ENCODE assay signal across 28 cellular contexts in genomic region chr2:120317180-120317533, GRCh38. TPM values are rescaled to one million over a fixed set of nuclear protein-coding genes. Genes with fewer than 3 reads are reported as not detected.
"Had no signal": no experiment of that assay in that cellular context is flagged by ENCODE, and none has a peak within 500 bp of the region (broad histone marks: within the 10 kb centered on the region; RNA-seq: fewer than 3 reads in every experiment).

No MANE protein-coding gene starts in this region.

- DNase-seq: activated CD4-positive, alpha-beta T cell treated with anti-CD3 and anti-CD28 coated beads for 36 hours; activated CD4-positive, CD25-positive, alpha-beta regulatory T cell; activated CD8-positive, alpha-beta memory T cell treated with anti-CD3 and anti-CD28 coated beads, Interleukin-2, amount 50 U/mL, for 4 hours; activated CD8-positive, alpha-beta T cell treated with anti-CD3 and anti-CD28 coated beads for 36 hours; activated effector memory CD4-positive, alpha-beta T cell treated with Interleukin-2 at 50 U/mL for 16 hours; activated naive CD4-positive, alpha-beta T cell; activated T-cell treated with anti-CD3 and anti-CD28 coated beads, Interleukin-2, amount 50 U/mL, for 72 hours; amygdala; cerebellar nuclear complex; Karpas-422; MM.1S; NCI-H1105 treated with DMSO at 0.1 percent for 48 hours; NCI-H1436 treated with DMSO at 0.1 percent for 48 hours; NCI-H187; NCI-H2081; NCI-H226; NCI-H526; NCI-H82; Right ventricle myocardium superior; RPMI8226; SJCRH30; SK-N-SH; T-helper 1 cell had no signal

- H3K9me3 ChIP-seq: SJCRH30, SK-N-SH had no signal

- H3K36me3 ChIP-seq: SJCRH30 had no signal

- H3K27ac Mint-ChIP-seq: activated CD4-positive, alpha-beta T cell treated with anti-CD3 and anti-CD28 coated beads for 36 hours; activated CD8-positive, alpha-beta T cell treated with anti-CD3 and anti-CD28 coated beads for 36 hours; activated naive CD4-positive, alpha-beta T cell treated with anti-CD3 and anti-CD28 coated beads, Interleukin-2, amount 50 U/mL, for 24 hours; activated T-cell treated with anti-CD3 and anti-CD28 coated beads, Interleukin-2, amount 50 U/mL, for 72 hours had no signal

- H3K36me3 Mint-ChIP-seq: activated naive CD4-positive, alpha-beta T cell treated with anti-CD3 and anti-CD28 coated beads, Interleukin-2, amount 50 U/mL, for 24 hours; brain had no signal

- H3K4me3 ChIP-seq: SJCRH30 had no signal

- H3K27ac ChIP-seq: SJCRH30, VCaP had no signal

- H3K4me3 Mint-ChIP-seq: activated CD4-positive, alpha-beta T cell treated with anti-CD3 and anti-CD28 coated beads for 36 hours; activated CD8-positive, alpha-beta T cell treated with anti-CD3 and anti-CD28 coated beads for 36 hours; activated naive CD4-positive, alpha-beta T cell treated with anti-CD3 and anti-CD28 coated beads, Interleukin-2, amount 50 U/mL, for 24 hours; activated T-cell treated with anti-CD3 and anti-CD28 coated beads, Interleukin-2, amount 50 U/mL, for 72 hours; brain had no signal

- H3K9me3 Mint-ChIP-seq: activated CD8-positive, alpha-beta T cell treated with anti-CD3 and anti-CD28 coated beads for 36 hours; activated naive CD4-positive, alpha-beta T cell treated with anti-CD3 and anti-CD28 coated beads, Interleukin-2, amount 50 U/mL, for 24 hours; activated T-cell treated with anti-CD3 and anti-CD28 coated beads, Interleukin-2, amount 50 U/mL, for 72 hours had no signal

- H3K27me3 Mint-ChIP-seq: activated CD4-positive, alpha-beta T cell treated with anti-CD3 and anti-CD28 coated beads for 36 hours; activated CD8-positive, alpha-beta T cell treated with anti-CD3 and anti-CD28 coated beads for 36 hours; activated naive CD4-positive, alpha-beta T cell treated with anti-CD3 and anti-CD28 coated beads, Interleukin-2, amount 50 U/mL, for 24 hours had no signal

- ATAC-seq: activated CD4-positive, alpha-beta T cell treated with anti-CD3 and anti-CD28 coated beads for 36 hours; activated CD8-positive, alpha-beta T cell treated with anti-CD3 and anti-CD28 coated beads for 36 hours; activated T-cell treated with anti-CD3 and anti-CD28 coated beads, Interleukin-2, amount 50 U/mL, for 72 hours had no signal

RNA-seq across cellular contexts. Expression of gene INHBB, which starts 28.8 kb away (rescaled TPM):
- total RNA-seq: activated CD4-positive, alpha-beta T cell treated with anti-CD3 and anti-CD28 coated beads for 36 hours; activated CD8-positive, alpha-beta T cell treated with anti-CD3 and anti-CD28 coated beads for 36 hours; activated T-cell treated with anti-CD3 and anti-CD28 coated beads, Interleukin-2, amount 50 U/mL, for 72 hours; OCI-LY7; SJCRH30; T-helper 2 cell treated with Interferon-gamma antibody and Interleukin-4, amounts not matched to agents 100 ng/mL and 5 ng/mL, for 36 hours had no signal
